ENCODE assay signal across 11 cellular contexts in genomic region chr4:183297675-183298074, GRCh38.
DNase-seq lines count a peak whose midpoint lies in the region; ATAC-seq lines count a peak whose summit lies in the region.
"Had no signal": no experiment of that assay in that cellular context is flagged by ENCODE, and none has a peak within 500 bp of the region (broad histone marks: within the 10 kb centered on the region; RNA-seq: fewer than 3 reads in every experiment).

No MANE protein-coding gene starts in this region.

- DNase-seq in activated CD8-positive, alpha-beta memory T cell treated with anti-CD3 and anti-CD28 coated beads, Interleukin-2, amount 50 U/mL, for 48 hours, result no peak
- DNase-seq in NK-92 (lab: John Stamatoyannopoulos, UW; ENCODE audit: unreplicated experiment) (no peak), NCI-H2227 treated with DMSO at 0.1 percent for 48 hours (lab: John Stamatoyannopoulos, UW) (no peak)
- no peak for DNase-seq in stimulated activated CD4-positive, alpha-beta T cell treated with anti-CD3 and anti-CD28 coated beads, Interleukin-1b, Interleukin-23, amount 100 ng/mL, for 48 hours
- DNase-seq: activated CD4-positive, alpha-beta T cell treated with anti-CD3 and anti-CD28 coated beads for 1 hour; NCI-H2081 treated with DMSO at 0.1 percent for 48 hours; stimulated activated CD8-positive, alpha-beta memory T cell treated with anti-CD3 and anti-CD28 coated beads, Interleukin-4, amount 100 ng/mL, for 48 hours had no signal

- ATAC-seq in GM18519 (IDR thresholded peaks at IDR 0.05; ENCODE audit: low FRiP score, unreplicated experiment) (peak; percentile 72), GM21390 (IDR thresholded peaks at IDR 0.05; ENCODE audit: unreplicated experiment) (peak; percentile 70), HG02943 (IDR thresholded peaks at IDR 0.05; ENCODE audit: low read depth, unreplicated experiment) (peak; percentile 70), HG03521 (IDR thresholded peaks at IDR 0.05; ENCODE audit: unreplicated experiment) (peak; percentile 66)
